2 cellular contexts compared by ENCODE assay signal in the genomic region with DNA sequence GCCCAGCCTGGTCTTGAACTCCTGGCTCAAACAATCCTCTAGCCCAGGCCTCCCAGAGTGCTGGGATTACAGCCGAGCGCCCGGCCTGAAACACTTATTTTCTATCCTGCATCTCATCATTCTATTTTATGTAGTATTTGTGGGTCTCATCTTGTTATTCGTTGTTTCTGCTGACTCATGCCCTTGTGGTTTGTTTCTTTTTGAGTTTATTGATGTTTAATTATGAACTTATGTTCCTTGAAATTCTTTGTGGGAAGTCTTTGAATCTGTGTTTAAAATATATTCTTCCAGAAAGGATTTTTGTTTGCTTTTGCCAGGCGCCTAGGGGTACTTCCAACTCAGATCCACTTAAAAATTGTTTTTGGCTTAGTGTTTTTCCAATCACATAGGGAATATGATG.
TF ChIP-seq lines count a peak whose summit lies in the region.

No MANE protein-coding gene starts in this region.

TF ChIP-seq in IMR-90, 13 proteins besides CTCF, POLR2A, EP300 and RAD21:
- TF ChIP-seq MAFK (IDR thresholded peaks at IDR 0.05; ENCODE audit: low read depth, low read length) (peak; percentile 95), MXI1 (IDR thresholded peaks at IDR 0.05; ENCODE audit: borderline replicate concordance, low read depth, low read length) (no peak), CHD1 (IDR thresholded peaks at IDR 0.05; ENCODE audit: low read depth, low read length) (no peak), CEBPB (IDR thresholded peaks at IDR 0.05; ENCODE audit: low read depth, low read length) (no peak), RCOR1 (IDR thresholded peaks at IDR 0.05; ENCODE audit: insufficient replicate concordance, low read length) (no peak), BHLHE40 (IDR thresholded peaks at IDR 0.05; ENCODE audit: low read depth, low read length) (no peak), FOS (IDR thresholded peaks at IDR 0.05; ENCODE audit: low read depth, low read length) (0 out of 2 replicates have a peak, but pooled peaks have one; percentile 12), NFE2L2 (IDR thresholded peaks at IDR 0.05; ENCODE audit: low read depth, low read length) (peak; percentile 96), SMC3 (IDR thresholded peaks at IDR 0.05; ENCODE audit: low read depth, low read length) (no peak), MAZ (IDR thresholded peaks at IDR 0.05; ENCODE audit: borderline replicate concordance, low read depth, low read length) (no peak), RFX5 (IDR thresholded peaks at IDR 0.05; ENCODE audit: low read depth, low read length) (no peak)
- TF ChIP-seq, protein P1, sequence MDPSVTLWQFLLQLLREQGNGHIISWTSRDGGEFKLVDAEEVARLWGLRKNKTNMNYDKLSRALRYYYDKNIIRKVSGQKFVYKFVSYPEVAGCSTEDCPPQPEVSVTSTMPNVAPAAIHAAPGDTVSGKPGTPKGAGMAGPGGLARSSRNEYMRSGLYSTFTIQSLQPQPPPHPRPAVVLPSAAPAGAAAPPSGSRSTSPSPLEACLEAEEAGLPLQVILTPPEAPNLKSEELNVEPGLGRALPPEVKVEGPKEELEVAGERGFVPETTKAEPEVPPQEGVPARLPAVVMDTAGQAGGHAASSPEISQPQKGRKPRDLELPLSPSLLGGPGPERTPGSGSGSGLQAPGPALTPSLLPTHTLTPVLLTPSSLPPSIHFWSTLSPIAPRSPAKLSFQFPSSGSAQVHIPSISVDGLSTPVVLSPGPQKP (IDR thresholded peaks at IDR 0.05; ENCODE audit: borderline replicate concordance, low read depth, low read length): no peak
- TF ChIP-seq, protein P2, sequence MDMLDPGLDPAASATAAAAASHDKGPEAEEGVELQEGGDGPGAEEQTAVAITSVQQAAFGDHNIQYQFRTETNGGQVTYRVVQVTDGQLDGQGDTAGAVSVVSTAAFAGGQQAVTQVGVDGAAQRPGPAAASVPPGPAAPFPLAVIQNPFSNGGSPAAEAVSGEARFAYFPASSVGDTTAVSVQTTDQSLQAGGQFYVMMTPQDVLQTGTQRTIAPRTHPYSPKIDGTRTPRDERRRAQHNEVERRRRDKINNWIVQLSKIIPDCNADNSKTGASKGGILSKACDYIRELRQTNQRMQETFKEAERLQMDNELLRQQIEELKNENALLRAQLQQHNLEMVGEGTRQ (IDR thresholded peaks at IDR 0.05; ENCODE audit: low read depth, low read length): no peak

TF ChIP-seq in K562, 482 proteins besides CTCF, POLR2A, EP300 and RAD21 (continues in another document):
- TF ChIP-seq, protein P3, sequence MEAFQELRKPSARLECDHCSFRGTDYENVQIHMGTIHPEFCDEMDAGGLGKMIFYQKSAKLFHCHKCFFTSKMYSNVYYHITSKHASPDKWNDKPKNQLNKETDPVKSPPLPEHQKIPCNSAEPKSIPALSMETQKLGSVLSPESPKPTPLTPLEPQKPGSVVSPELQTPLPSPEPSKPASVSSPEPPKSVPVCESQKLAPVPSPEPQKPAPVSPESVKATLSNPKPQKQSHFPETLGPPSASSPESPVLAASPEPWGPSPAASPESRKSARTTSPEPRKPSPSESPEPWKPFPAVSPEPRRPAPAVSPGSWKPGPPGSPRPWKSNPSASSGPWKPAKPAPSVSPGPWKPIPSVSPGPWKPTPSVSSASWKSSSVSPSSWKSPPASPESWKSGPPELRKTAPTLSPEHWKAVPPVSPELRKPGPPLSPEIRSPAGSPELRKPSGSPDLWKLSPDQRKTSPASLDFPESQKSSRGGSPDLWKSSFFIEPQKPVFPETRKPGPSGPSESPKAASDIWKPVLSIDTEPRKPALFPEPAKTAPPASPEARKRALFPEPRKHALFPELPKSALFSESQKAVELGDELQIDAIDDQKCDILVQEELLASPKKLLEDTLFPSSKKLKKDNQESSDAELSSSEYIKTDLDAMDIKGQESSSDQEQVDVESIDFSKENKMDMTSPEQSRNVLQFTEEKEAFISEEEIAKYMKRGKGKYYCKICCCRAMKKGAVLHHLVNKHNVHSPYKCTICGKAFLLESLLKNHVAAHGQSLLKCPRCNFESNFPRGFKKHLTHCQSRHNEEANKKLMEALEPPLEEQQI (IDR thresholded peaks at IDR 0.05): no peak
- TF ChIP-seq ADNP (tag; IDR thresholded peaks at IDR 0.05) (0 out of 2 replicates have a peak, but pooled peaks have one; percentile 28), NFE2 (IDR thresholded peaks at IDR 0.05; ENCODE audit: low read depth) (peak; percentile 93), MAFK (IDR thresholded peaks at IDR 0.05; ENCODE audit: low read length) (peak; percentile 93), ZNF444 (CRISPR knock-in tag; IDR thresholded peaks at IDR 0.05) (no peak), SP2 (IDR thresholded peaks at IDR 0.05; ENCODE audit: extremely low read depth, low read depth, low read length, poor library complexity, severe bottlenecking) (no peak), ZNF707 (CRISPR knock-in tag; conservative IDR thresholded peaks at IDR 0.05) (no peak), ZNF316 (IDR thresholded peaks at IDR 0.05) (peak; percentile 99), HEY1 (CRISPR knock-in tag; IDR thresholded peaks at IDR 0.05; ENCODE audit: borderline replicate concordance) (no peak), NCOA1 (IDR thresholded peaks at IDR 0.05; ENCODE audit: low read depth) (no peak), ZNF212 (CRISPR knock-in tag; IDR thresholded peaks at IDR 0.05) (no peak), CC2D1A (IDR thresholded peaks at IDR 0.05) (no peak), FOXJ2 (tag; IDR thresholded peaks at IDR 0.05) (no peak), MEF2D (tag; conservative IDR thresholded peaks at IDR 0.05; ENCODE audit: low read depth) (0 out of 2 replicates have a peak, but pooled peaks have one; percentile 25), FOXM1 (IDR thresholded peaks at IDR 0.05; ENCODE audit: low read depth) (peak; percentile 55), FOXM1 (CRISPR knock-in tag; IDR thresholded peaks at IDR 0.05; ENCODE audit: low read depth) (no peak), C11orf30 (IDR thresholded peaks at IDR 0.05; ENCODE audit: low read depth) (peak; percentile 98), SMARCA4 (IDR thresholded peaks at IDR 0.05) (peak; percentile 56; the same call in 1 of the 2 replicates), BRF1 (IDR thresholded peaks at IDR 0.05; ENCODE audit: borderline replicate concordance, extremely low read depth, insufficient read length) (no peak), ZNF121 (CRISPR knock-in tag; conservative IDR thresholded peaks at IDR 0.05) (no peak), RAD51 (IDR thresholded peaks at IDR 0.05; ENCODE audit: borderline replicate concordance, low read depth) (no peak)
- TF ChIP-seq, protein P4, sequence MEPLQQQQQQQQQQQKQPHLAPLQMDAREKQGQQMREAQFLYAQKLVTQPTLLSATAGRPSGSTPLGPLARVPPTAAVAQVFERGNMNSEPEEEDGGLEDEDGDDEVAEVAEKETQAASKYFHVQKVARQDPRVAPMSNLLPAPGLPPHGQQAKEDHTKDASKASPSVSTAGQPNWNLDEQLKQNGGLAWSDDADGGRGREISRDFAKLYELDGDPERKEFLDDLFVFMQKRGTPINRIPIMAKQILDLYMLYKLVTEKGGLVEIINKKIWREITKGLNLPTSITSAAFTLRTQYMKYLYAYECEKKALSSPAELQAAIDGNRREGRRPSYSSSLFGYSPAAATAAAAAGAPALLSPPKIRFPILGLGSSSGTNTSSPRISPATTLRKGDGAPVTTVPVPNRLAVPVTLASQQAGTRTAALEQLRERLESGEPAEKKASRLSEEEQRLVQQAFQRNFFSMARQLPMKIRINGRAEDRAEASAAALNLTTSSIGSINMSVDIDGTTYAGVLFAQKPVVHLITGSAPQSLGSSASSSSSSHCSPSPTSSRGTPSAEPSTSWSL (CRISPR knock-in tag; IDR thresholded peaks at IDR 0.05; ENCODE audit: borderline replicate concordance): no peak
- TF ChIP-seq, protein P5, sequence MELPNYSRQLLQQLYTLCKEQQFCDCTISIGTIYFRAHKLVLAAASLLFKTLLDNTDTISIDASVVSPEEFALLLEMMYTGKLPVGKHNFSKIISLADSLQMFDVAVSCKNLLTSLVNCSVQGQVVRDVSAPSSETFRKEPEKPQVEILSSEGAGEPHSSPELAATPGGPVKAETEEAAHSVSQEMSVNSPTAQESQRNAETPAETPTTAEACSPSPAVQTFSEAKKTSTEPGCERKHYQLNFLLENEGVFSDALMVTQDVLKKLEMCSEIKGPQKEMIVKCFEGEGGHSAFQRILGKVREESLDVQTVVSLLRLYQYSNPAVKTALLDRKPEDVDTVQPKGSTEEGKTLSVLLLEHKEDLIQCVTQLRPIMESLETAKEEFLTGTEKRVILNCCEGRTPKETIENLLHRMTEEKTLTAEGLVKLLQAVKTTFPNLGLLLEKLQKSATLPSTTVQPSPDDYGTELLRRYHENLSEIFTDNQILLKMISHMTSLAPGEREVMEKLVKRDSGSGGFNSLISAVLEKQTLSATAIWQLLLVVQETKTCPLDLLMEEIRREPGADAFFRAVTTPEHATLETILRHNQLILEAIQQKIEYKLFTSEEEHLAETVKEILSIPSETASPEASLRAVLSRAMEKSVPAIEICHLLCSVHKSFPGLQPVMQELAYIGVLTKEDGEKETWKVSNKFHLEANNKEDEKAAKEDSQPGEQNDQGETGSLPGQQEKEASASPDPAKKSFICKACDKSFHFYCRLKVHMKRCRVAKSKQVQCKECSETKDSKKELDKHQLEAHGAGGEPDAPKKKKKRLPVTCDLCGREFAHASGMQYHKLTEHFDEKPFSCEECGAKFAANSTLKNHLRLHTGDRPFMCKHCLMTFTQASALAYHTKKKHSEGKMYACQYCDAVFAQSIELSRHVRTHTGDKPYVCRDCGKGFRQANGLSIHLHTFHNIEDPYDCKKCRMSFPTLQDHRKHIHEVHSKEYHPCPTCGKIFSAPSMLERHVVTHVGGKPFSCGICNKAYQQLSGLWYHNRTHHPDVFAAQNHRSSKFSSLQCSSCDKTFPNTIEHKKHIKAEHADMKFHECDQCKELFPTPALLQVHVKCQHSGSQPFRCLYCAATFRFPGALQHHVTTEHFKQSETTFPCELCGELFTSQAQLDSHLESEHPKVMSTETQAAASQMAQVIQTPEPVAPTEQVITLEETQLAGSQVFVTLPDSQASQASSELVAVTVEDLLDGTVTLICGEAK (IDR thresholded peaks at IDR 0.05): no peak
- TF ChIP-seq, protein P5 (CRISPR knock-in tag; IDR thresholded peaks at IDR 0.05): no peak
- TF ChIP-seq, protein P6, sequence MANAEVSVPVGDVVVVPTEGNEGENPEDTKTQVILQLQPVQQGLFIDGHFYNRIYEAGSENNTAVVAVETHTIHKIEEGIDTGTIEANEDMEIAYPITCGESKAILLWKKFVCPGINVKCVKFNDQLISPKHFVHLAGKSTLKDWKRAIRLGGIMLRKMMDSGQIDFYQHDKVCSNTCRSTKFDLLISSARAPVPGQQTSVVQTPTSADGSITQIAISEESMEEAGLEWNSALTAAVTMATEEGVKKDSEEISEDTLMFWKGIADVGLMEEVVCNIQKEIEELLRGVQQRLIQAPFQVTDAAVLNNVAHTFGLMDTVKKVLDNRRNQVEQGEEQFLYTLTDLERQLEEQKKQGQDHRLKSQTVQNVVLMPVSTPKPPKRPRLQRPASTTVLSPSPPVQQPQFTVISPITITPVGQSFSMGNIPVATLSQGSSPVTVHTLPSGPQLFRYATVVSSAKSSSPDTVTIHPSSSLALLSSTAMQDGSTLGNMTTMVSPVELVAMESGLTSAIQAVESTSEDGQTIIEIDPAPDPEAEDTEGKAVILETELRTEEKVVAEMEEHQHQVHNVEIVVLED (CRISPR knock-in tag; IDR thresholded peaks at IDR 0.05): no peak
- TF ChIP-seq, protein P7, sequence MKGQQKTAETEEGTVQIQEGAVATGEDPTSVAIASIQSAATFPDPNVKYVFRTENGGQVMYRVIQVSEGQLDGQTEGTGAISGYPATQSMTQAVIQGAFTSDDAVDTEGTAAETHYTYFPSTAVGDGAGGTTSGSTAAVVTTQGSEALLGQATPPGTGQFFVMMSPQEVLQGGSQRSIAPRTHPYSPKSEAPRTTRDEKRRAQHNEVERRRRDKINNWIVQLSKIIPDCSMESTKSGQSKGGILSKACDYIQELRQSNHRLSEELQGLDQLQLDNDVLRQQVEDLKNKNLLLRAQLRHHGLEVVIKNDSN (CRISPR knock-in tag; IDR thresholded peaks at IDR 0.05): no peak
- TF ChIP-seq, protein P8, sequence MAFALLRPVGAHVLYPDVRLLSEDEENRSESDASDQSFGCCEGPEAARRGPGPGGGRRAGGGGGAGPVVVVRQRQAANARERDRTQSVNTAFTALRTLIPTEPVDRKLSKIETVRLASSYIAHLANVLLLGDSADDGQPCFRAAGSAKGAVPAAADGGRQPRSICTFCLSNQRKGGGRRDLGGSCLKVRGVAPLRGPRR (CRISPR knock-in tag; IDR thresholded peaks at IDR 0.05): no peak
- TF ChIP-seq, protein P9, sequence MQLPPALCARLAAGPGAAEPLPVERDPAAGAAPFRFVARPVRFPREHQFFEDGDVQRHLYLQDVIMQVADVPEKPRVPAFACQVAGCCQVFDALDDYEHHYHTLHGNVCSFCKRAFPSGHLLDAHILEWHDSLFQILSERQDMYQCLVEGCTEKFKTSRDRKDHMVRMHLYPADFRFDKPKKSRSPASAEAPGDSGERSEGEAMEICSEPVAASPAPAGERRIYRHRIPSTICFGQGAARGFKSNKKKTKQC (CRISPR knock-in tag; IDR thresholded peaks at IDR 0.05): no peak
